ENCODE assay signal across 16 cellular contexts in the genomic region with DNA sequence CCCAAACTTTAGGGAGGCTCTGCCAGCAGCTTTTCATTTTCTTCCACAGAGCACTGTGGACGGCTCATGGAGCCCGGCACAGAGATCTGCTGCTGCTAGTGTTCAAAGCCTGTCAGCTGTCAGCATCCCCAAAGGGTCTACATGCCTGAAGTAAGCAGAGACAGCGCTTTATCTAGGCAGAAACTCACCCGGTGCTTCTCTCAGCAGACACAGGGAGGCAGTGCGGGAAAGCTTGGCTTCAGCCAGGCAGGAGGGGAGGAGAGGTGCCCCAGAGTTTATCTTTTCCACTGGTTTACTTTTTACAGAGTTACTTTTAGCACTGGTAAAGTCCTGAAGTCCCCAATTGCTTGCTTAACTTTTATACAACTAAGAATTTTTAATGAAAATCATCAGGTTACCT.
A peak's percentile ranks its signal among the peaks of the same experiment; 100 is the strongest.
DNase-seq lines count a peak whose midpoint lies in the region; ATAC-seq, FAIRE-seq and TF ChIP-seq lines count a peak whose summit lies in the region.
"Had no signal": no experiment of that assay in that cellular context is flagged by ENCODE, and none has a peak within 500 bp of the region (broad histone marks: within the 10 kb centered on the region; RNA-seq: fewer than 3 reads in every experiment).

No MANE protein-coding gene starts in this region.

- no peak overlapping the region for H3K27ac ChIP-seq in GM12878 (ENCODE audit: control insufficient read depth, insufficient read depth)
- H3K27ac ChIP-seq: heart right ventricle, SK-N-MC, uterus had no signal

- no peak overlapping the region for H3K4me2 ChIP-seq in GM12878 (ENCODE audit: control insufficient read depth, insufficient read depth)

- no peaks in the 10 kb centered on the region for H3K9me3 ChIP-seq in GM12878 (replicated peaks; ENCODE audit: control insufficient read depth, insufficient read depth, low read length)
- H3K9me3 ChIP-seq: heart right ventricle, sigmoid colon, uterus had no signal

- DNase-seq in ELF-1 (ENCODE audit: low read depth, low spot score) (peak; percentile 64), HFF-Myc (ENCODE audit: extremely low read depth, low read depth) (no peak), GM12878 (ENCODE audit: low read depth, low spot score) (no peak), left kidney (ENCODE audit: low read depth, low spot score) (peak; percentile 77), SHP77 (lab: John Stamatoyannopoulos, UW) (no peak), amniotic stem cell (lab: John Stamatoyannopoulos, UW) (no peak), midbrain (lab: John Stamatoyannopoulos, UW) (no peak)
- DNase-seq: activated CD4-positive, alpha-beta T cell treated with anti-CD3 and anti-CD28 coated beads, Interleukin-2, amount 50 U/mL, for 48 hours; activated naive CD4-positive, alpha-beta T cell treated with anti-CD3 and anti-CD28 coated beads for 36 hours; heart right ventricle; NCI-H2227 treated with DMSO at 0.1 percent for 48 hours; sigmoid colon; uterus had no signal

- POLR2A ChIA-PET in GM12878 (lab: Charles Lee), result no interaction called here

- no peak for TF ChIP-seq EP300 in GM12878 (IDR thresholded peaks at IDR 0.05; ENCODE audit: borderline replicate concordance in 1 of 2, control insufficient read depth in 1 of 2, low read depth in 2 of 2, low read length in 2 of 2)

- TF ChIP-seq RAD21 in GM12878 (IDR thresholded peaks at IDR 0.05; ENCODE audit: insufficient read depth, low read depth, low read length), result no peak

- H3K4me3 ChIP-seq in HFF-Myc (replicated peaks; ENCODE audit: low read depth, low read length) (no peak overlapping the region), GM12878 (no peak overlapping the region)
- H3K4me3 ChIP-seq: heart right ventricle, sigmoid colon, SK-N-MC, uterus had no signal

- no peaks in the 10 kb centered on the region for H4K20me1 ChIP-seq in GM12878 (ENCODE audit: control insufficient read depth, insufficient read depth)

- no peaks in the 10 kb centered on the region; a peak in 2 of 4 replicates for H3K27me3 ChIP-seq in GM12878 (replicated peaks in 1 of 2; ENCODE audit: control insufficient read depth in 2 of 2, insufficient read depth in 2 of 2, low read length in 1 of 2)

- SMC1A ChIA-PET in GM12878 (lab: Charles Lee; ENCODE audit: uncharacterized antibody, unreplicated experiment), result no interaction called here

- CTCF ChIA-PET in GM12878 (lab: Yijun Ruan, JAX), result no interaction called here

- H3K36me3 ChIP-seq in GM12878 (ENCODE audit: control insufficient read depth in 2 of 2, insufficient read depth in 2 of 2, low read length in 1 of 2), result no peaks in the 10 kb centered on the region
- H3K36me3 ChIP-seq: heart right ventricle, sigmoid colon, uterus had no signal

- no peak for FAIRE-seq in GM12878 (lab: Jason Lieb, UNC)
- FAIRE-seq: D721Med had no signal

- ATAC-seq in GM12878 (peak; percentile 38; the same call in 1 of the 3 replicates), GM21360 (IDR thresholded peaks at IDR 0.05; ENCODE audit: unreplicated experiment) (no peak)
- ATAC-seq: heart right ventricle had no signal

- peak; percentile 6 for TF ChIP-seq CTCF in HFF-Myc (IDR thresholded peaks at IDR 0.05; ENCODE audit: low read depth, low read length, missing control alignments)
- TF ChIP-seq CTCF in GM12878 (IDR thresholded peaks at IDR 0.05 in 2 of 3, conservative IDR thresholded peaks at IDR 0.05 in 1 of 3; ENCODE audit: control insufficient read depth in 2 of 3, extremely low read depth in 1 of 3, insufficient read depth in 1 of 3, low read depth in 3 of 3, low read length in 3 of 3), result no peak; a peak in 1 of 6 replicates

- H2AFZ ChIP-seq in GM12878 (ENCODE audit: control insufficient read depth, low read depth, low read length), result no peak overlapping the region

- no peak for TF ChIP-seq POLR2A in GM12878 (IDR thresholded peaks at IDR 0.05; ENCODE audit: low read depth, low read length)

- H3K79me2 ChIP-seq in GM12878 (ENCODE audit: control insufficient read depth, insufficient read depth, low read length), result no peaks in the 10 kb centered on the region

- no peak overlapping the region for H3K9ac ChIP-seq in GM12878 (ENCODE audit: control insufficient read depth, insufficient read depth, low read length)

- H3K4me1 ChIP-seq in GM12878 (ENCODE audit: control insufficient read depth, insufficient read depth, low read length), result no peaks in the 10 kb centered on the region
- H3K4me1 ChIP-seq: heart right ventricle, sigmoid colon, uterus had no signal

- in situ Hi-C loops in GM12878 (cut with MboI), result no loop called here

- 7% methylated on average over 5 of the region's 5 CpGs for WGBS in GM12878 (ENCODE audit: insufficient coverage, insufficient replicate concordance, low lambda C conversion rate, missing lambda C conversion rate)

- RAD21 ChIA-PET in GM12878 (lab: Charles Lee; ENCODE audit: unreplicated experiment), result no interaction called here

- no TSS peak for BruUV-seq in GM12878 (replicated peaks; lab: Mats Ljungman, UMichigan)

- intact Hi-C loops in GM12878 (cut with micrococcal nuclease; ENCODE audit: unreplicated experiment), result no loop called here

TF ChIP-seq in GM12878, 131 proteins besides CTCF, POLR2A, EP300 and RAD21:
- no peak for TF ChIP-seq NRF1 (conservative IDR thresholded peaks at IDR 0.05; ENCODE audit: low read depth, low read length)
- no peak for TF ChIP-seq IKZF2 (IDR thresholded peaks at IDR 0.05)
- TF ChIP-seq, protein P1, sequence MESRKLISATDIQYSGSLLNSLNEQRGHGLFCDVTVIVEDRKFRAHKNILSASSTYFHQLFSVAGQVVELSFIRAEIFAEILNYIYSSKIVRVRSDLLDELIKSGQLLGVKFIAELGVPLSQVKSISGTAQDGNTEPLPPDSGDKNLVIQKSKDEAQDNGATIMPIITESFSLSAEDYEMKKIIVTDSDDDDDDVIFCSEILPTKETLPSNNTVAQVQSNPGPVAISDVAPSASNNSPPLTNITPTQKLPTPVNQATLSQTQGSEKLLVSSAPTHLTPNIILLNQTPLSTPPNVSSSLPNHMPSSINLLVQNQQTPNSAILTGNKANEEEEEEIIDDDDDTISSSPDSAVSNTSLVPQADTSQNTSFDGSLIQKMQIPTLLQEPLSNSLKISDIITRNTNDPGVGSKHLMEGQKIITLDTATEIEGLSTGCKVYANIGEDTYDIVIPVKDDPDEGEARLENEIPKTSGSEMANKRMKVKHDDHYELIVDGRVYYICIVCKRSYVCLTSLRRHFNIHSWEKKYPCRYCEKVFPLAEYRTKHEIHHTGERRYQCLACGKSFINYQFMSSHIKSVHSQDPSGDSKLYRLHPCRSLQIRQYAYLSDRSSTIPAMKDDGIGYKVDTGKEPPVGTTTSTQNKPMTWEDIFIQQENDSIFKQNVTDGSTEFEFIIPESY (IDR thresholded peaks at IDR 0.05), result no peak
- no peak for TF ChIP-seq SREBF1 (IDR thresholded peaks at IDR 0.05; ENCODE audit: low read length)

Comparison
In these comparisons a context has a peak if more than half of its experiments do, and no peak if none do; other contexts are left out.
1. DNase-seq: peak in ELF-1 (single experiment) and left kidney (single experiment); none in HFF-Myc (single experiment), GM12878 (single experiment), SHP77 (0 of 2), amniotic stem cell (single experiment) and midbrain (single experiment).